ENCODE assay signal across 23 cellular contexts in the genomic region with DNA sequence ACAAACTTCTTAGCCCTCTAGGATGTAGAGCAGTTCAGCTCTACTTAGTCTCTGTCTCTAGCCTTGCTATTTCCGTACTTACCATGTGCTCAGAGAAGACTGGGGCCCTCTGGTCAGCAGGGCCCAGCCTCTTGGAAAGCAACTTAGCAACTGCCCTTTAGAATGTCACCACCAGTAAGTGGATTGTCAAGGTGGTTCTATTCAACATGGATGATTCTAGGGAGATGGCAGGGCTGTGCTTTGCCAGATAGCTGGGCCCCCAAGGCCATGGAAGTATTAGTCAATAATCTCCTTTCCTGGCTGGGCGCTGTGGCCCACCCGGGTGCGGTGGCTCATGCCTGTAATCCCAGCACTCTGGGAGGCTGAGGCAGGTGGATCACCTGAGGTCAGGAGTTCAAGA.
"Had no signal": no experiment of that assay in that cellular context is flagged by ENCODE, and none has a peak within 500 bp of the region (broad histone marks: within the 10 kb centered on the region; RNA-seq: fewer than 3 reads in every experiment).

No MANE protein-coding gene starts in this region.

- H3K4me3 ChIP-seq: gastroesophageal sphincter, heart left ventricle, mucosa of descending colon, pancreas, sigmoid colon, thyroid gland, uterus had no signal

- H3K27ac ChIP-seq: brain microvascular endothelial cell, gastroesophageal sphincter, heart left ventricle, pancreas, sigmoid colon, thyroid gland, uterus had no signal

- H3K4me1 ChIP-seq: pancreas, thyroid gland, uterus had no signal

- ATAC-seq: activated T-helper 17 cell treated with anti-CD3 and anti-CD28 coated beads, Interleukin-2, amount 50 U/mL, for 72 hours; esophagus mucosa; gastroesophageal sphincter; heart left ventricle; left ventricle myocardium superior; mucosa of descending colon; naive thymus-derived CD4-positive, alpha-beta T cell; pancreas had no signal

- H3K27ac Mint-ChIP-seq: activated naive CD4-positive, alpha-beta T cell treated with anti-CD3 and anti-CD28 coated beads for 36 hours; activated T-helper 17 cell treated with anti-CD3 and anti-CD28 coated beads, Interleukin-2, amount 50 U/mL, for 72 hours; memory B cell; naive thymus-derived CD4-positive, alpha-beta T cell; T-helper 2 cell treated with Interferon-gamma antibody and Interleukin-4, amounts not matched to agents 5 μg/mL and 100 μg/mL, for 36 hours had no signal

- H3K9me3 Mint-ChIP-seq: activated naive CD4-positive, alpha-beta T cell treated with anti-CD3 and anti-CD28 coated beads for 36 hours; activated T-helper 17 cell treated with anti-CD3 and anti-CD28 coated beads, Interleukin-2, amount 50 U/mL, for 72 hours; central memory CD8-positive, alpha-beta T cell; T-helper 2 cell treated with Interferon-gamma antibody and Interleukin-4, amounts not matched to agents 5 μg/mL and 100 μg/mL, for 36 hours had no signal

- H3K4me3 Mint-ChIP-seq: activated naive CD4-positive, alpha-beta T cell treated with anti-CD3 and anti-CD28 coated beads for 36 hours; activated T-helper 17 cell treated with anti-CD3 and anti-CD28 coated beads, Interleukin-2, amount 50 U/mL, for 72 hours; central memory CD8-positive, alpha-beta T cell; memory B cell; naive thymus-derived CD4-positive, alpha-beta T cell; T-helper 2 cell treated with Interferon-gamma antibody and Interleukin-4, amounts not matched to agents 5 μg/mL and 100 μg/mL, for 36 hours had no signal

- H3K9me3 ChIP-seq: gastroesophageal sphincter, heart left ventricle, mucosa of descending colon, pancreas, sigmoid colon, thyroid gland, uterus had no signal

- DNase-seq: activated CD4-positive, alpha-beta T cell treated with anti-CD3 and anti-CD28 coated beads, Interleukin-2, amount 50 U/mL, for 4 hours; activated naive CD4-positive, alpha-beta T cell treated with anti-CD3 and anti-CD28 coated beads for 36 hours; activated T-cell treated with anti-CD3 and anti-CD28 coated beads, Interleukin-2, amount 50 U/mL, for 1 hour; anterior cingulate cortex; brain microvascular endothelial cell; cortex of kidney; effector CD4-positive, alpha-beta T cell; heart left ventricle; kidney glomerular epithelial cell; left ventricle myocardium superior; mucosa of descending colon; pancreas; sigmoid colon; stimulated activated naive CD4-positive, alpha-beta T cell; thyroid gland; uterus had no signal

- H3K27me3 ChIP-seq: pancreas, sigmoid colon, thyroid gland, uterus had no signal

- H3K36me3 ChIP-seq: brain microvascular endothelial cell, gastroesophageal sphincter, heart left ventricle, pancreas, sigmoid colon, thyroid gland, uterus had no signal

- H3K36me3 Mint-ChIP-seq: memory B cell; naive thymus-derived CD4-positive, alpha-beta T cell had no signal
